22 cellular contexts compared by ENCODE assay signal in genomic region chr3:42714151-42714852, GRCh38. TPM values are rescaled to one million over a fixed set of nuclear protein-coding genes. Genes with fewer than 3 reads are reported as not detected.
"Had no signal": no experiment of that assay in that cellular context is flagged by ENCODE, and none has a peak within 500 bp of the region (broad histone marks: within the 10 kb centered on the region; RNA-seq: fewer than 3 reads in every experiment).

No MANE protein-coding gene starts in this region.

- ATAC-seq: activated T-cell treated with anti-CD3 and anti-CD28 coated beads, Interleukin-2, amount 50 U/mL, for 4 hours; T-helper 17 cell had no signal

- H3K27me3 ChIP-seq: cardiac muscle cell had no signal

- H3K9me3 Mint-ChIP-seq: activated B cell treated with CpG ODN at 0.5 μM for 24 hours; activated CD4-positive, alpha-beta memory T cell treated with anti-CD3 and anti-CD28 coated beads for 36 hours; activated CD4-positive, alpha-beta T cell treated with anti-CD3 and anti-CD28 coated beads, Interleukin-2, amount 10 ng/mL, durations not matched to agents 24 days and 14 days; activated naive CD4-positive, alpha-beta T cell treated with anti-CD3 and anti-CD28 coated beads for 36 hours; activated naive CD8-positive, alpha-beta T cell treated with anti-CD3 and anti-CD28 coated beads for 36 hours; activated T-cell treated with anti-CD3 and anti-CD28 coated beads, Interleukin-2, amount 50 U/mL, for 4 hours had no signal

- H3K4me1 Mint-ChIP-seq: activated CD4-positive, alpha-beta T cell treated with anti-CD3 and anti-CD28 coated beads, Interleukin-2, amount 10 ng/mL, durations not matched to agents 24 days and 14 days; activated naive CD8-positive, alpha-beta T cell treated with anti-CD3 and anti-CD28 coated beads for 36 hours; T-helper 17 cell had no signal

- H3K36me3 Mint-ChIP-seq: activated CD4-positive, alpha-beta memory T cell treated with anti-CD3 and anti-CD28 coated beads for 36 hours; activated naive CD8-positive, alpha-beta T cell treated with anti-CD3 and anti-CD28 coated beads for 36 hours had no signal

- DNase-seq: activated B cell treated with CpG ODN at 0.5 μM for 24 hours; activated CD4-positive, alpha-beta memory T cell treated with anti-CD3 and anti-CD28 coated beads for 36 hours; activated CD4-positive, alpha-beta T cell treated with anti-CD3 and anti-CD28 coated beads for 1 hour; activated CD4-positive, alpha-beta T cell treated with anti-CD3 and anti-CD28 coated beads, Interleukin-2, amount 10 ng/mL, durations not matched to agents 24 days and 14 days; activated CD8-positive, alpha-beta memory T cell treated with anti-CD3 and anti-CD28 coated beads for 24 hours; activated naive CD4-positive, alpha-beta T cell treated with anti-CD3 and anti-CD28 coated beads for 36 hours; activated naive CD8-positive, alpha-beta T cell treated with anti-CD3 and anti-CD28 coated beads for 36 hours; activated T-cell treated with anti-CD3 and anti-CD28 coated beads, Interleukin-2, amount 50 U/mL, for 4 hours; brain microvascular endothelial cell; Kasumi-1; NCI-H1048; NCI-H146; NCI-H187 treated with DMSO at 0.1 percent for 48 hours; NCI-H2081 treated with DMSO at 0.1 percent for 48 hours; NCI-H446; NCI-H524; SIG-M5; T-helper 17 cell; T-helper 9 cell had no signal

- H3K27ac ChIP-seq: brain microvascular endothelial cell, cardiac muscle cell had no signal

- H3K4me3 Mint-ChIP-seq: activated B cell treated with CpG ODN at 0.5 μM for 24 hours; activated CD4-positive, alpha-beta memory T cell treated with anti-CD3 and anti-CD28 coated beads for 36 hours; activated CD4-positive, alpha-beta T cell treated with anti-CD3 and anti-CD28 coated beads, Interleukin-2, amount 10 ng/mL, durations not matched to agents 24 days and 14 days; activated naive CD4-positive, alpha-beta T cell treated with anti-CD3 and anti-CD28 coated beads for 36 hours; activated naive CD8-positive, alpha-beta T cell treated with anti-CD3 and anti-CD28 coated beads for 36 hours; activated T-cell treated with anti-CD3 and anti-CD28 coated beads, Interleukin-2, amount 50 U/mL, for 4 hours; T-helper 17 cell had no signal

- H3K36me3 ChIP-seq: brain microvascular endothelial cell, cardiac muscle cell had no signal

- H3K4me3 ChIP-seq: cardiac muscle cell had no signal

- H3K27me3 Mint-ChIP-seq: activated B cell treated with CpG ODN at 0.5 μM for 24 hours; activated CD4-positive, alpha-beta memory T cell treated with anti-CD3 and anti-CD28 coated beads for 36 hours; activated CD4-positive, alpha-beta T cell treated with anti-CD3 and anti-CD28 coated beads, Interleukin-2, amount 10 ng/mL, durations not matched to agents 24 days and 14 days; activated naive CD8-positive, alpha-beta T cell treated with anti-CD3 and anti-CD28 coated beads for 36 hours had no signal

- H3K27ac Mint-ChIP-seq: activated B cell treated with CpG ODN at 0.5 μM for 24 hours; activated CD4-positive, alpha-beta memory T cell treated with anti-CD3 and anti-CD28 coated beads for 36 hours; activated CD4-positive, alpha-beta T cell treated with anti-CD3 and anti-CD28 coated beads, Interleukin-2, amount 10 ng/mL, durations not matched to agents 24 days and 14 days; activated naive CD4-positive, alpha-beta T cell treated with anti-CD3 and anti-CD28 coated beads for 36 hours; activated naive CD8-positive, alpha-beta T cell treated with anti-CD3 and anti-CD28 coated beads for 36 hours; T-helper 17 cell had no signal

RNA-seq across cellular contexts. Expression of gene HHATL, which starts 11.7 kb away (rescaled TPM):
- total RNA-seq: activated B cell treated with CpG ODN at 0.5 μM for 24 hours; activated CD4-positive, alpha-beta memory T cell treated with anti-CD3 and anti-CD28 coated beads for 36 hours; activated CD4-positive, alpha-beta T cell treated with anti-CD3 and anti-CD28 coated beads, Interleukin-2, amount 10 ng/mL, durations not matched to agents 24 days and 14 days; activated naive CD4-positive, alpha-beta T cell treated with anti-CD3 and anti-CD28 coated beads for 36 hours; activated naive CD8-positive, alpha-beta T cell treated with anti-CD3 and anti-CD28 coated beads for 36 hours; activated T-cell treated with anti-CD3 and anti-CD28 coated beads, Interleukin-2, amount 50 U/mL, for 4 hours; OCI-LY7; RPMI7951; T-helper 17 cell had no signal

RNA-seq across cellular contexts. Expression of gene KLHL40, which starts 29.0 kb away (rescaled TPM):
- total RNA-seq: activated B cell treated with CpG ODN at 0.5 μM for 24 hours; activated CD4-positive, alpha-beta memory T cell treated with anti-CD3 and anti-CD28 coated beads for 36 hours; activated CD4-positive, alpha-beta T cell treated with anti-CD3 and anti-CD28 coated beads, Interleukin-2, amount 10 ng/mL, durations not matched to agents 24 days and 14 days; activated naive CD4-positive, alpha-beta T cell treated with anti-CD3 and anti-CD28 coated beads for 36 hours; activated naive CD8-positive, alpha-beta T cell treated with anti-CD3 and anti-CD28 coated beads for 36 hours; activated T-cell treated with anti-CD3 and anti-CD28 coated beads, Interleukin-2, amount 50 U/mL, for 4 hours; OCI-LY7; RPMI7951; T-helper 17 cell had no signal
